Comparison of ENCODE assay signal across 2 cellular contexts in the genomic region with DNA sequence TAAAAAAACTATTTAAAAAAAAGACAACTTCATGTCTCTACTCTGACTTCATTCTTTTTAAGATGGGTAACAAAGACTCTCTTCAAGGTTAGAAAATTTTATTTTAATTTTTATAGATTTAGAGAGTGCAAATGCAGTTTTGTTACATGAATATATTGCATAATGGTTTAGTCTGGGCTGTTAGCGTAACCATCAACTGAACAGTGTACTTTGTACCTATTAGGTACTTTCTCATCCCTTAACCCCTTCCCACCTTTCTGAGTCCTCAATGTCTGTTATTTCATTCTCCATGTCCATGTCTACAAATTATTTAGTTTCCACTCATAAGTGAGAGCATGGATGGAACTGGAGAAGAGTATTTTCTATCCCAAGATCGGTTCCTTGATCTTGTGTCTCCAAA.
TF ChIP-seq lines count a peak whose summit lies in the region.

No MANE protein-coding gene starts in this region.

TF ChIP-seq in SK-N-SH, 30 proteins besides CTCF, POLR2A, EP300 and RAD21 (continued from another document):
- TF ChIP-seq, protein P1, sequence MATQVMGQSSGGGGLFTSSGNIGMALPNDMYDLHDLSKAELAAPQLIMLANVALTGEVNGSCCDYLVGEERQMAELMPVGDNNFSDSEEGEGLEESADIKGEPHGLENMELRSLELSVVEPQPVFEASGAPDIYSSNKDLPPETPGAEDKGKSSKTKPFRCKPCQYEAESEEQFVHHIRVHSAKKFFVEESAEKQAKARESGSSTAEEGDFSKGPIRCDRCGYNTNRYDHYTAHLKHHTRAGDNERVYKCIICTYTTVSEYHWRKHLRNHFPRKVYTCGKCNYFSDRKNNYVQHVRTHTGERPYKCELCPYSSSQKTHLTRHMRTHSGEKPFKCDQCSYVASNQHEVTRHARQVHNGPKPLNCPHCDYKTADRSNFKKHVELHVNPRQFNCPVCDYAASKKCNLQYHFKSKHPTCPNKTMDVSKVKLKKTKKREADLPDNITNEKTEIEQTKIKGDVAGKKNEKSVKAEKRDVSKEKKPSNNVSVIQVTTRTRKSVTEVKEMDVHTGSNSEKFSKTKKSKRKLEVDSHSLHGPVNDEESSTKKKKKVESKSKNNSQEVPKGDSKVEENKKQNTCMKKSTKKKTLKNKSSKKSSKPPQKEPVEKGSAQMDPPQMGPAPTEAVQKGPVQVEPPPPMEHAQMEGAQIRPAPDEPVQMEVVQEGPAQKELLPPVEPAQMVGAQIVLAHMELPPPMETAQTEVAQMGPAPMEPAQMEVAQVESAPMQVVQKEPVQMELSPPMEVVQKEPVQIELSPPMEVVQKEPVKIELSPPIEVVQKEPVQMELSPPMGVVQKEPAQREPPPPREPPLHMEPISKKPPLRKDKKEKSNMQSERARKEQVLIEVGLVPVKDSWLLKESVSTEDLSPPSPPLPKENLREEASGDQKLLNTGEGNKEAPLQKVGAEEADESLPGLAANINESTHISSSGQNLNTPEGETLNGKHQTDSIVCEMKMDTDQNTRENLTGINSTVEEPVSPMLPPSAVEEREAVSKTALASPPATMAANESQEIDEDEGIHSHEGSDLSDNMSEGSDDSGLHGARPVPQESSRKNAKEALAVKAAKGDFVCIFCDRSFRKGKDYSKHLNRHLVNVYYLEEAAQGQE (IDR thresholded peaks at IDR 0.05; ENCODE audit: low read depth, low read length): no peak
- no peak for TF ChIP-seq RCOR1 (IDR thresholded peaks at IDR 0.05; ENCODE audit: low read length)
- TF ChIP-seq, protein P2, sequence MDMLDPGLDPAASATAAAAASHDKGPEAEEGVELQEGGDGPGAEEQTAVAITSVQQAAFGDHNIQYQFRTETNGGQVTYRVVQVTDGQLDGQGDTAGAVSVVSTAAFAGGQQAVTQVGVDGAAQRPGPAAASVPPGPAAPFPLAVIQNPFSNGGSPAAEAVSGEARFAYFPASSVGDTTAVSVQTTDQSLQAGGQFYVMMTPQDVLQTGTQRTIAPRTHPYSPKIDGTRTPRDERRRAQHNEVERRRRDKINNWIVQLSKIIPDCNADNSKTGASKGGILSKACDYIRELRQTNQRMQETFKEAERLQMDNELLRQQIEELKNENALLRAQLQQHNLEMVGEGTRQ (IDR thresholded peaks at IDR 0.05; ENCODE audit: borderline replicate concordance, low read depth, low read length): no peak
- no peak for TF ChIP-seq NRF1 (IDR thresholded peaks at IDR 0.05; ENCODE audit: low read depth, low read length)
- no peak for TF ChIP-seq EZH2phosphoT487 (IDR thresholded peaks at IDR 0.05; ENCODE audit: borderline replicate concordance, low read depth)
- TF ChIP-seq SMC3 (IDR thresholded peaks at IDR 0.05; ENCODE audit: low read depth, low read length): no peak
- no peak for TF ChIP-seq MEF2A (IDR thresholded peaks at IDR 0.05; ENCODE audit: borderline replicate concordance, low read depth)
- TF ChIP-seq CHD2 (IDR thresholded peaks at IDR 0.05; ENCODE audit: low read length, partially characterized antibody): no peak
- TF ChIP-seq, protein P3, sequence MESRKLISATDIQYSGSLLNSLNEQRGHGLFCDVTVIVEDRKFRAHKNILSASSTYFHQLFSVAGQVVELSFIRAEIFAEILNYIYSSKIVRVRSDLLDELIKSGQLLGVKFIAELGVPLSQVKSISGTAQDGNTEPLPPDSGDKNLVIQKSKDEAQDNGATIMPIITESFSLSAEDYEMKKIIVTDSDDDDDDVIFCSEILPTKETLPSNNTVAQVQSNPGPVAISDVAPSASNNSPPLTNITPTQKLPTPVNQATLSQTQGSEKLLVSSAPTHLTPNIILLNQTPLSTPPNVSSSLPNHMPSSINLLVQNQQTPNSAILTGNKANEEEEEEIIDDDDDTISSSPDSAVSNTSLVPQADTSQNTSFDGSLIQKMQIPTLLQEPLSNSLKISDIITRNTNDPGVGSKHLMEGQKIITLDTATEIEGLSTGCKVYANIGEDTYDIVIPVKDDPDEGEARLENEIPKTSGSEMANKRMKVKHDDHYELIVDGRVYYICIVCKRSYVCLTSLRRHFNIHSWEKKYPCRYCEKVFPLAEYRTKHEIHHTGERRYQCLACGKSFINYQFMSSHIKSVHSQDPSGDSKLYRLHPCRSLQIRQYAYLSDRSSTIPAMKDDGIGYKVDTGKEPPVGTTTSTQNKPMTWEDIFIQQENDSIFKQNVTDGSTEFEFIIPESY (IDR thresholded peaks at IDR 0.05; ENCODE audit: borderline replicate concordance, low read depth): no peak
- TF ChIP-seq RXRA (IDR thresholded peaks at IDR 0.05; ENCODE audit: borderline replicate concordance, low read depth): no peak
- no peak for TF ChIP-seq TAF1 (IDR thresholded peaks at IDR 0.05; ENCODE audit: borderline replicate concordance, low read depth, low read length)

TF ChIP-seq in SK-N-SH treated with all-trans-retinoic acid at 6 μM for 48 hours, 23 proteins besides CTCF, POLR2A, EP300 and RAD21:
- TF ChIP-seq, protein P4, sequence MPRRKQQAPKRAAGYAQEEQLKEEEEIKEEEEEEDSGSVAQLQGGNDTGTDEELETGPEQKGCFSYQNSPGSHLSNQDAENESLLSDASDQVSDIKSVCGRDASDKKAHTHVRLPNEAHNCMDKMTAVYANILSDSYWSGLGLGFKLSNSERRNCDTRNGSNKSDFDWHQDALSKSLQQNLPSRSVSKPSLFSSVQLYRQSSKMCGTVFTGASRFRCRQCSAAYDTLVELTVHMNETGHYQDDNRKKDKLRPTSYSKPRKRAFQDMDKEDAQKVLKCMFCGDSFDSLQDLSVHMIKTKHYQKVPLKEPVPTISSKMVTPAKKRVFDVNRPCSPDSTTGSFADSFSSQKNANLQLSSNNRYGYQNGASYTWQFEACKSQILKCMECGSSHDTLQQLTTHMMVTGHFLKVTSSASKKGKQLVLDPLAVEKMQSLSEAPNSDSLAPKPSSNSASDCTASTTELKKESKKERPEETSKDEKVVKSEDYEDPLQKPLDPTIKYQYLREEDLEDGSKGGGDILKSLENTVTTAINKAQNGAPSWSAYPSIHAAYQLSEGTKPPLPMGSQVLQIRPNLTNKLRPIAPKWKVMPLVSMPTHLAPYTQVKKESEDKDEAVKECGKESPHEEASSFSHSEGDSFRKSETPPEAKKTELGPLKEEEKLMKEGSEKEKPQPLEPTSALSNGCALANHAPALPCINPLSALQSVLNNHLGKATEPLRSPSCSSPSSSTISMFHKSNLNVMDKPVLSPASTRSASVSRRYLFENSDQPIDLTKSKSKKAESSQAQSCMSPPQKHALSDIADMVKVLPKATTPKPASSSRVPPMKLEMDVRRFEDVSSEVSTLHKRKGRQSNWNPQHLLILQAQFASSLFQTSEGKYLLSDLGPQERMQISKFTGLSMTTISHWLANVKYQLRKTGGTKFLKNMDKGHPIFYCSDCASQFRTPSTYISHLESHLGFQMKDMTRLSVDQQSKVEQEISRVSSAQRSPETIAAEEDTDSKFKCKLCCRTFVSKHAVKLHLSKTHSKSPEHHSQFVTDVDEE (CRISPR knock-in tag; IDR thresholded peaks at IDR 0.05): no peak
- TF ChIP-seq ZFP3 (CRISPR knock-in tag; IDR thresholded peaks at IDR 0.05) (no peak), TCF4 (CRISPR knock-in tag; IDR thresholded peaks at IDR 0.05; ENCODE audit: borderline replicate concordance) (no peak), GLIS3 (CRISPR knock-in tag; IDR thresholded peaks at IDR 0.05) (no peak), BACH2 (CRISPR knock-in tag; IDR thresholded peaks at IDR 0.05; ENCODE audit: borderline replicate concordance) (no peak), ZNF70 (CRISPR knock-in tag; IDR thresholded peaks at IDR 0.05) (no peak), PPARA (CRISPR knock-in tag; IDR thresholded peaks at IDR 0.05; ENCODE audit: borderline replicate concordance) (no peak), ESRRG (CRISPR knock-in tag; IDR thresholded peaks at IDR 0.05) (no peak), ZC3H10 (CRISPR knock-in tag; IDR thresholded peaks at IDR 0.05) (no peak), CSDC2 (CRISPR knock-in tag; IDR thresholded peaks at IDR 0.05) (no peak), ZNF565 (CRISPR knock-in tag; conservative IDR thresholded peaks at IDR 0.05; ENCODE audit: low read depth) (no peak), ZFP30 (CRISPR knock-in tag; IDR thresholded peaks at IDR 0.05) (no peak), ZNF8 (CRISPR knock-in tag; IDR thresholded peaks at IDR 0.05) (no peak), OSR1 (CRISPR knock-in tag; IDR thresholded peaks at IDR 0.05) (no peak)
- TF ChIP-seq, protein P5, sequence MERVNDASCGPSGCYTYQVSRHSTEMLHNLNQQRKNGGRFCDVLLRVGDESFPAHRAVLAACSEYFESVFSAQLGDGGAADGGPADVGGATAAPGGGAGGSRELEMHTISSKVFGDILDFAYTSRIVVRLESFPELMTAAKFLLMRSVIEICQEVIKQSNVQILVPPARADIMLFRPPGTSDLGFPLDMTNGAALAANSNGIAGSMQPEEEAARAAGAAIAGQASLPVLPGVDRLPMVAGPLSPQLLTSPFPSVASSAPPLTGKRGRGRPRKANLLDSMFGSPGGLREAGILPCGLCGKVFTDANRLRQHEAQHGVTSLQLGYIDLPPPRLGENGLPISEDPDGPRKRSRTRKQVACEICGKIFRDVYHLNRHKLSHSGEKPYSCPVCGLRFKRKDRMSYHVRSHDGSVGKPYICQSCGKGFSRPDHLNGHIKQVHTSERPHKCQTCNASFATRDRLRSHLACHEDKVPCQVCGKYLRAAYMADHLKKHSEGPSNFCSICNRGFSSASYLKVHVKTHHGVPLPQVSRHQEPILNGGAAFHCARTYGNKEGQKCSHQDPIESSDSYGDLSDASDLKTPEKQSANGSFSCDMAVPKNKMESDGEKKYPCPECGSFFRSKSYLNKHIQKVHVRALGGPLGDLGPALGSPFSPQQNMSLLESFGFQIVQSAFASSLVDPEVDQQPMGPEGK (CRISPR knock-in tag; IDR thresholded peaks at IDR 0.05; ENCODE audit: borderline replicate concordance): no peak
- TF ChIP-seq, protein P6, sequence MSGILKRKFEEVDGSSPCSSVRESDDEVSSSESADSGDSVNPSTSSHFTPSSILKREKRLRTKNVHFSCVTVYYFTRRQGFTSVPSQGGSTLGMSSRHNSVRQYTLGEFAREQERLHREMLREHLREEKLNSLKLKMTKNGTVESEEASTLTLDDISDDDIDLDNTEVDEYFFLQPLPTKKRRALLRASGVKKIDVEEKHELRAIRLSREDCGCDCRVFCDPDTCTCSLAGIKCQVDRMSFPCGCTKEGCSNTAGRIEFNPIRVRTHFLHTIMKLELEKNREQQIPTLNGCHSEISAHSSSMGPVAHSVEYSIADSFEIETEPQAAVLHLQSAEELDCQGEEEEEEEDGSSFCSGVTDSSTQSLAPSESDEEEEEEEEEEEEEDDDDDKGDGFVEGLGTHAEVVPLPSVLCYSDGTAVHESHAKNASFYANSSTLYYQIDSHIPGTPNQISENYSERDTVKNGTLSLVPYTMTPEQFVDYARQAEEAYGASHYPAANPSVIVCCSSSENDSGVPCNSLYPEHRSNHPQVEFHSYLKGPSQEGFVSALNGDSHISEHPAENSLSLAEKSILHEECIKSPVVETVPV (CRISPR knock-in tag; IDR thresholded peaks at IDR 0.05): no peak
- TF ChIP-seq, protein P7, sequence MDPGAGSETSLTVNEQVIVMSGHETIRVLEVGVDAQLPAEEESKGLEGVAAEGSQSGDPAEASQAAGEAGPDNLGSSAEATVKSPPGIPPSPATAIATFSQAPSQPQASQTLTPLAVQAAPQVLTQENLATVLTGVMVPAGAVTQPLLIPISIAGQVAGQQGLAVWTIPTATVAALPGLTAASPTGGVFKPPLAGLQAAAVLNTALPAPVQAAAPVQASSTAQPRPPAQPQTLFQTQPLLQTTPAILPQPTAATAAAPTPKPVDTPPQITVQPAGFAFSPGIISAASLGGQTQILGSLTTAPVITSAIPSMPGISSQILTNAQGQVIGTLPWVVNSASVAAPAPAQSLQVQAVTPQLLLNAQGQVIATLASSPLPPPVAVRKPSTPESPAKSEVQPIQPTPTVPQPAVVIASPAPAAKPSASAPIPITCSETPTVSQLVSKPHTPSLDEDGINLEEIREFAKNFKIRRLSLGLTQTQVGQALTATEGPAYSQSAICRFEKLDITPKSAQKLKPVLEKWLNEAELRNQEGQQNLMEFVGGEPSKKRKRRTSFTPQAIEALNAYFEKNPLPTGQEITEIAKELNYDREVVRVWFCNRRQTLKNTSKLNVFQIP (CRISPR knock-in tag; IDR thresholded peaks at IDR 0.05; ENCODE audit: borderline replicate concordance, low read depth): no peak
